Comparison of ENCODE assay signal across 8 cellular contexts in the genomic region with DNA sequence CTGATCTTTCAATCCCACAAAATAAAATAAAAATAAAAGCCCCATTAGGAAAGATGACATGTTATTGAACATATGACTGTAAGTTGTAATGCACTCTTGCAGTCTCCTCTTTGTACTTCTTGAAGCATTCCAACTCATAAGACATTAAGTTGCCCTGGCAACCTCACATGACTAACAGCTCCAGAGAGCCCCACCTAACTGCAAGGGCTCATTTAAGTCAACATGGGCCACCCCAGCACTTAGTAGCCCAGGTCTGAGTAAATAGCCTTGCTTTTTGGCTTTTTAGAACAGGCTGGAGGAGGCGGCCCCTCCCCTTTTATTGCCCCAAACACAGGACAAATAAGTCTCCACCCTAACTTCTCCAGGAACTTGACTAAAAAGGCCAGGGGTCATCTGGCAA.
DNase-seq lines count a peak whose midpoint lies in the region; ATAC-seq and TF ChIP-seq lines count a peak whose summit lies in the region.

No MANE protein-coding gene starts in this region.

- H3K27ac ChIP-seq in IMR-90 (ENCODE audit: insufficient read depth, low read length) = peak overlapping the region; percentile 41; the same call in 1 of the 2 replicates
- peak overlapping the region; percentile 78 for H3K27ac ChIP-seq in lower lobe of right lung
- peak overlapping the region; percentile 79 for H3K27ac ChIP-seq in upper lobe of right lung

- peak overlapping the region; percentile 69 for H3K4me3 Mint-ChIP-seq in MCF 10A (ENCODE audit: unreplicated experiment)

- CTCF ChIA-PET in IMR-90 (lab: Yijun Ruan, JAX) (interaction anchor here (1.0 to 1.1 kb wide), 3 partner anchors 10 to 196 kb away, joined by 3 to 6 read pairs (median 3); no protein-coding TSS in a partner anchor), MCF 10A (lab: Yijun Ruan, JAX) (interaction anchor here (0.7 to 1.7 kb wide), 3 partner anchors 11 to 182 kb away, joined by 3 to 6 read pairs (median 3); no protein-coding TSS in a partner anchor)

- BruUV-seq in IMR-90 (replicated peaks; lab: Mats Ljungman, UMichigan) (no TSS peak), MCF 10A (replicated peaks; lab: Mats Ljungman, UMichigan) (no TSS peak)

- dilution Hi-C loops in IMR-90 (cut with HindIII; ENCODE audit: low sequenced_read_pairs, unreplicated experiment) = no loop called here

- H3K27ac Mint-ChIP-seq in MCF 10A (ENCODE audit: low read depth, unreplicated experiment) = peak overlapping the region; percentile 90

- no peak for TF ChIP-seq CTCF in IMR-90 (conservative IDR thresholded peaks at IDR 0.05; ENCODE audit: low read depth, low read length)
- no peak for TF ChIP-seq CTCF in MCF 10A (IDR thresholded peaks at IDR 0.05; ENCODE audit: unreplicated experiment)
- TF ChIP-seq CTCF in lower lobe of right lung (IDR thresholded peaks at IDR 0.05) = no peak
- TF ChIP-seq CTCF in upper lobe of right lung (IDR thresholded peaks at IDR 0.05) = no peak

- H3K9me1 ChIP-seq in IMR-90 (ENCODE audit: insufficient read depth, low read length) = peaks cover 12% of the 10 kb centered on the region; the same call in 1 of the 2 replicates

- no peaks in the 10 kb centered on the region for H3K27me3 Mint-ChIP-seq in MCF 10A (ENCODE audit: insufficient read depth, unreplicated experiment)

- H3K4me2 ChIP-seq in IMR-90 (ENCODE audit: low read depth, low read length) = peak overlapping the region; percentile 87

- H3K4ac ChIP-seq in IMR-90 (ENCODE audit: low read depth, low read length) = peak overlapping the region; percentile 54; the same call in 1 of the 2 replicates

- H3K4me3 ChIP-seq in IMR-90 (ENCODE audit: insufficient read depth, low read depth, low read length) = no peak overlapping the region
- no peak overlapping the region for H3K4me3 ChIP-seq in lower lobe of right lung
- H3K4me3 ChIP-seq in upper lobe of right lung = peak overlapping the region; percentile 27

- peak overlapping the region; percentile 67 for H2AK9ac ChIP-seq in IMR-90 (replicated peaks; ENCODE audit: low read depth, low read length, poor library complexity)

- H2BK5ac ChIP-seq in IMR-90 (ENCODE audit: low read depth, low read length, poor library complexity, severe bottlenecking) = peak overlapping the region; percentile 40

- peak overlapping the region; percentile 68; the same call in 1 of the 2 replicates for H3K56ac ChIP-seq in IMR-90 (ENCODE audit: extremely low read depth, insufficient read depth, low read length)

- H3K9me3 ChIP-seq in IMR-90 (ENCODE audit: control insufficient read depth, insufficient read depth, low read length) = no peaks in the 10 kb centered on the region
- H3K9me3 ChIP-seq in lower lobe of right lung = no peaks in the 10 kb centered on the region
- H3K9me3 ChIP-seq in upper lobe of right lung = no peaks in the 10 kb centered on the region

- H3K79me1 ChIP-seq in IMR-90 (ENCODE audit: low read depth in 1 of 2, low read length in 2 of 2) = peaks cover 0 to 8% of the 10 kb centered on the region in 2 experiments; a peak in 1 of 4 replicates

- H3K18ac ChIP-seq in IMR-90 (ENCODE audit: low read depth, low read length) = no peak overlapping the region; the same call in 1 of the 2 replicates

- in situ Hi-C loops in IMR-90 (cut with MboI; ENCODE audit: low sequenced_read_pairs) = no loop called here

- H3K14ac ChIP-seq in IMR-90 (replicated peaks; ENCODE audit: low read depth, low read length) = 0 out of 2 replicates have a peak overlapping the region, but pooled peaks have one; percentile 1

- ATAC-seq in IMR-90 (ENCODE audit: low read depth) = peak; percentile 57
- peak; percentile 75 to 83 for ATAC-seq in lower lobe of right lung
- ATAC-seq in upper lobe of right lung = peak; percentile 61
- ATAC-seq in HG02970 (IDR thresholded peaks at IDR 0.05; ENCODE audit: low FRiP score, unreplicated experiment) = no peak

- DNase-seq in CD1c-positive myeloid dendritic cell (ENCODE audit: extremely low spot score) = peak; percentile 87
- DNase-seq in IMR-90 = peak; percentile 86
- peak; percentile 60 for DNase-seq in MCF 10A (ENCODE audit: unreplicated experiment)
- peak; percentile 76 for DNase-seq in lower lobe of right lung
- DNase-seq in upper lobe of right lung = peak; percentile 66
- DNase-seq in stimulated activated naive CD4-positive, alpha-beta T cell treated with Interleukin-2 at 50 U/mL for 16 hours (lab: John Stamatoyannopoulos, UW) = no peak
- DNase-seq in NCI-H2196 (lab: John Stamatoyannopoulos, UW; ENCODE audit: unreplicated experiment) = no peak

- POLR2A ChIA-PET in IMR-90 (lab: Charles Lee; ENCODE audit: unreplicated experiment) (interaction anchor here (1.4 kb wide), 1 partner anchor 184 kb away, joined by 6 read pairs; no protein-coding TSS in a partner anchor), MCF 10A (lab: Yijun Ruan, JAX) (interaction anchor here (0.5 to 2.2 kb wide), 8 partner anchors 12 to 1552 kb away, joined by 3 to 29 read pairs (median 4); a partner anchor contains a TSS)

- peak overlapping the region; percentile 78 for H2BK20ac ChIP-seq in IMR-90 (ENCODE audit: low read depth, low read length)

- H3K27me3 ChIP-seq in IMR-90 (ENCODE audit: control insufficient read depth, insufficient read depth, low read length) = no peaks in the 10 kb centered on the region
- H3K27me3 ChIP-seq in lower lobe of right lung (ENCODE audit: low read depth) = no peaks in the 10 kb centered on the region
- no peaks in the 10 kb centered on the region for H3K27me3 ChIP-seq in upper lobe of right lung

- no peaks in the 10 kb centered on the region for H4K20me1 ChIP-seq in IMR-90 (ENCODE audit: insufficient read depth, low read length)

- WGBS in IMR-90 (ENCODE audit: extremely low coverage in 2 of 2, insufficient read length in 1 of 2), 2 experiments = no CpG with 5 or more reads among the region's 1 CpG

- H3K36me3 ChIP-seq in IMR-90 (ENCODE audit: control insufficient read depth, insufficient read depth, low read length) (no peaks in the 10 kb centered on the region), lower lobe of right lung (no peaks in the 10 kb centered on the region), upper lobe of right lung (no peaks in the 10 kb centered on the region)

- peaks cover 24% of the 10 kb centered on the region for H3K4me1 Mint-ChIP-seq in MCF 10A (ENCODE audit: insufficient read depth, unreplicated experiment)

- peak overlapping the region; percentile 57; the same call in 1 of the 3 replicates for H2BK15ac ChIP-seq in IMR-90 (ENCODE audit: low read depth, low read length)

- no peaks in the 10 kb centered on the region for H3K9me3 Mint-ChIP-seq in MCF 10A (ENCODE audit: unreplicated experiment)

- no peak overlapping the region for H3K9ac ChIP-seq in IMR-90 (ENCODE audit: low read depth, low read length)

- H3K23ac ChIP-seq in IMR-90 (ENCODE audit: low read depth, low read length) = peak overlapping the region; percentile 61; the same call in 1 of the 2 replicates

- intact Hi-C loops in IMR-90 (cut with micrococcal nuclease) = no loop called here
- intact Hi-C loops in MCF 10A (cut with micrococcal nuclease) = loop anchor here (1.0 kb wide), 1 partner anchor 182 kb away; no protein-coding TSS in a partner anchor
- intact Hi-C loops in lower lobe of right lung (cut with DNase I) = no loop called here
- intact Hi-C loops in upper lobe of right lung (cut with DNase I) = no loop called here

- H2BK120ac ChIP-seq in IMR-90 (ENCODE audit: low read depth, low read length) = peak overlapping the region; percentile 72

- peak overlapping the region; percentile 75 for H4K91ac ChIP-seq in IMR-90 (ENCODE audit: insufficient read depth, low read depth, low read length)

- TF ChIP-seq POLR2A in IMR-90 (IDR thresholded peaks at IDR 0.05; ENCODE audit: low read depth, low read length) = no peak

- H3K4me1 ChIP-seq in IMR-90 (ENCODE audit: control insufficient read depth, insufficient read depth, low read length) = peaks cover 9% of the 10 kb centered on the region
- peaks cover 51% of the 10 kb centered on the region for H3K4me1 ChIP-seq in lower lobe of right lung
- peaks cover 29% of the 10 kb centered on the region for H3K4me1 ChIP-seq in upper lobe of right lung

- peak overlapping the region; percentile 78 for H2AFZ ChIP-seq in IMR-90 (replicated peaks; ENCODE audit: low read length, poor library complexity)

- no peak; the same call in 1 of the 2 replicates for TF ChIP-seq RAD21 in IMR-90 (IDR thresholded peaks at IDR 0.05; ENCODE audit: low read length)

- H2AK5ac ChIP-seq in IMR-90 (ENCODE audit: low read depth, low read length) = peak overlapping the region; percentile 62

- H3K36me3 Mint-ChIP-seq in MCF 10A (ENCODE audit: insufficient read depth, unreplicated experiment) = no peaks in the 10 kb centered on the region

- no peak overlapping the region for H4K5ac ChIP-seq in IMR-90 (ENCODE audit: low read depth, low read length)

- H4K8ac ChIP-seq in IMR-90 (ENCODE audit: low read depth in 2 of 2, low read length in 2 of 2) = peak overlapping the region; percentile 11 to 64; a peak in 1 of 4 replicates

TF ChIP-seq in IMR-90, 13 proteins besides CTCF, POLR2A, EP300 and RAD21:
- no peak for TF ChIP-seq RCOR1 (IDR thresholded peaks at IDR 0.05; ENCODE audit: insufficient replicate concordance, low read length)
- TF ChIP-seq MAZ (IDR thresholded peaks at IDR 0.05; ENCODE audit: borderline replicate concordance, low read depth, low read length) = no peak
- TF ChIP-seq BHLHE40 (IDR thresholded peaks at IDR 0.05; ENCODE audit: low read depth, low read length) = peak; percentile 60; the same call in 1 of the 2 replicates
- TF ChIP-seq, protein P1, sequence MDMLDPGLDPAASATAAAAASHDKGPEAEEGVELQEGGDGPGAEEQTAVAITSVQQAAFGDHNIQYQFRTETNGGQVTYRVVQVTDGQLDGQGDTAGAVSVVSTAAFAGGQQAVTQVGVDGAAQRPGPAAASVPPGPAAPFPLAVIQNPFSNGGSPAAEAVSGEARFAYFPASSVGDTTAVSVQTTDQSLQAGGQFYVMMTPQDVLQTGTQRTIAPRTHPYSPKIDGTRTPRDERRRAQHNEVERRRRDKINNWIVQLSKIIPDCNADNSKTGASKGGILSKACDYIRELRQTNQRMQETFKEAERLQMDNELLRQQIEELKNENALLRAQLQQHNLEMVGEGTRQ (IDR thresholded peaks at IDR 0.05; ENCODE audit: low read depth, low read length) = peak; percentile 72; the same call in 1 of the 2 replicates

Comparison
In these comparisons a context has a peak if more than half of its experiments do, and no peak if none do; other contexts are left out.
1. DNase-seq: peak in CD1c-positive myeloid dendritic cell (single experiment), IMR-90 (single experiment), MCF 10A (single experiment), lower lobe of right lung (single experiment) and upper lobe of right lung (single experiment); none in stimulated activated naive CD4-positive, alpha-beta T cell treated with Interleukin-2 at 50 U/mL for 16 hours (single experiment) and NCI-H2196 (single experiment).
2. Peak in every context shown above with its lines, with median percentiles within 50 percentile points of each other: H3K27ac ChIP-seq.